In the genomic region with DNA sequence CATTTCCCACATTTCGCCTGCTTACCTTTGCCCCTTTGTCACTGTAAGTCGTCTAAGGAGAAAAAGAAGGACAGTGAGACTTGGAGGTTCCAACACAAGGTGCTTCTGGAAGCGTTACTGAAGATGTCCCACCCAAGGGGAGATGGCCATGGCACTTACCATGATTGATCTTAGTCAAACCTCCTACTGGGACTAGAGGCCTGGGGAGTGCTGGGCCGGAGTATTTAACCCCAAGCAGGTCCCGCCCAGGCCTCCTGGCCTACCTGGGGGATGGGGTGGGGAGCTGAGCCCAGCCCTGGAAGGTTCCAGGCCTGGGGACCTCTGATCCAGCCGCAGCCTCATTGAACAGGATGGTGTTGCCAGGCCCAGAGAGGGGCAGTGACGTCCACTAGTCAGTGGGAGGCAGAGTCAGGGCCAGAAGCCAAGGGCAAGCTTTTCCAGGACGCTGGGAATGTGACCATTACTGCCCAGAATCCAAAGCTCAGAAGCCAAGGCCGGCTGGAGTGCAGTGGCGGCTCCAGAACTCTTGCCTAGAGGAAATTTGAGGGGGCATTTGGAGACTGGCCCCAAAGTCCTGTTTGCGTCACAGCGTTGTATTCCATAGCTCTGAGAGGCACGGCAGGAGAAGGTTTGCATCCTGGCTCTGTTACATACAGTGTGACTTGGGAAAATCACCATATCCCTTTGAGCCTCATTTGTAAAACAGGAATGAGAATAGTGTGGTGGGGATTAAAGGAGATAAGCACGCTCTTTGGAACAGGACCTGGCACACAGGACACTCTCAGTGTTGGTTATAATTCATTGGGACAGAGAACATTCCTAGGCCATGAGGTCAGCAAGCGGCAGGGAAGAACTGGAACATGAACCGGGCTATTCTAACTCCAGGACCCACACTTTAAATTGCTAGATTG, we compare ENCODE assay signal across 10 cellular contexts. TPM values are rescaled to one million over a fixed set of nuclear protein-coding genes. Genes with fewer than 3 reads are reported as not detected.
DNase-seq lines count a peak whose midpoint lies in the region; ATAC-seq and TF ChIP-seq lines count a peak whose summit lies in the region.
"Had no signal": no experiment of that assay in that cellular context is flagged by ENCODE, and none has a peak within 500 bp of the region (broad histone marks: within the 10 kb centered on the region; RNA-seq: fewer than 3 reads in every experiment).

Gene HPD, minus strand, starts transcription at position 198 of the 911 bp plus-strand sequence. Its CDS starts 36 bp downstream, at position 162.

- H3K27me3 Mint-ChIP-seq in immature natural killer cell (ENCODE audit: low read depth in 3 of 3), result peaks cover 0 to 2% (median 0%) of the 10 kb centered on the region in 3 donors

- peak in 8 of 14 donors; percentile 2 to 75 (median 32) for DNase-seq in C1 segment of cervical spinal cord (lab: John Stamatoyannopoulos, UW)
- peak; percentile 16 for DNase-seq in SK-MEL-5 (ENCODE audit: low read depth, low spot score)
- peak; percentile 46 for DNase-seq in globus pallidus (ENCODE audit: low spot score)
- peak; percentile 86 to 92 (median 89) for DNase-seq in ovary
- DNase-seq in middle frontal gyrus (ENCODE audit: extremely low spot score, low spot score), result no peak
- no peak for DNase-seq in HUDEP-2 (lab: John Stamatoyannopoulos, UW; ENCODE audit: unreplicated experiment in 76 of 76)
- DNase-seq in immature natural killer cell, result no peak

- 29 to 31% (median 30%) methylated on average over 15 to 16 of the region's 16 CpGs for WGBS in ovary, 3 donors

- peak; percentile 31 for TF ChIP-seq EP300 in ovary (IDR thresholded peaks at IDR 0.05)

- no peaks in the 10 kb centered on the region for H3K9me3 ChIP-seq in ovary

- H3K27me3 ChIP-seq in ovary, result no peaks in the 10 kb centered on the region

- peak within 1 kb of the TSS; percentile 69 to 92 for H3K27ac ChIP-seq in ovary

- TF ChIP-seq POLR2A in ovary (IDR thresholded peaks at IDR 0.05), result peak; percentile 18

- no peak for TF ChIP-seq CTCF in ovary (IDR thresholded peaks at IDR 0.05)

- H3K4me3 Mint-ChIP-seq in immature natural killer cell, result no peak within 1 kb of the TSS

- no peak within 1 kb of the TSS for H3K4me3 ChIP-seq in ovary

- intact Hi-C loops in ovary (cut with DNase I), result no loop called here

- in situ Hi-C loops in SK-MEL-5 (cut with HindIII; ENCODE audit: low pct_unique_long_range_greater_than_20kb, low sequenced_read_pairs), result no loop called here

- no peak for ATAC-seq in GM21515 (IDR thresholded peaks at IDR 0.05; ENCODE audit: unreplicated experiment)

- H3K4me1 ChIP-seq in ovary (ENCODE audit: insufficient read depth), result peaks cover 12% of the 10 kb centered on the region

- H3K36me3 Mint-ChIP-seq in immature natural killer cell, result no peaks in the 10 kb centered on the region

- H3K9me3 Mint-ChIP-seq in immature natural killer cell, result no peaks in the 10 kb centered on the region

- no peaks in the 10 kb centered on the region for H3K4me1 Mint-ChIP-seq in immature natural killer cell

- no peaks in the 10 kb centered on the region for H3K36me3 ChIP-seq in ovary

- no peak within 1 kb of the TSS for H3K27ac Mint-ChIP-seq in immature natural killer cell

RNA-seq across cellular contexts. Expression of gene HPD, which starts in this region (rescaled TPM):
- total RNA-seq in SK-MEL-5 (2014; rRNA removed; shearing (Covaris generic)), result not detected in 2 replicates
- polyA plus RNA-seq in SK-MEL-5 (2015; cell fraction: cytosol; rRNA removed), result 0.07 TPM in 1 of 2 replicates, not detected in the other
- not detected in 2 replicates for polyA plus RNA-seq in SK-MEL-5 (2015; cell fraction: nucleus; rRNA removed)
- 1 to 10 TPM; 1.2 to 7.2 (median 4.4) TPM for total RNA-seq in ovary
- 1 to 10 TPM; 1.3 to 4.0 TPM for polyA plus RNA-seq in ovary
- polyA plus RNA-seq in immature natural killer cell, result not detected
- total RNA-seq: activated CD8-positive, alpha-beta memory T cell treated with anti-CD3 and anti-CD28 coated beads for 36 hours; lower leg skin had no signal

Comparison
In these comparisons a context has a peak if more than half of its experiments do, and no peak if none do; other contexts are left out.
1. Peak in DNase-seq in SK-MEL-5; RNA of the gene not detected or under 1 TPM.
2. DNase-seq: peak in C1 segment of cervical spinal cord (8 of 14), globus pallidus (single experiment) and ovary (5 of 5); none in middle frontal gyrus (single experiment), HUDEP-2 (0 of 76) and immature natural killer cell (0 of 3).